1 cellular context compared by ENCODE assay signal in genomic region chr6:113102761-113103160, GRCh38.
TF ChIP-seq lines count a peak whose summit lies in the region.

No MANE protein-coding gene starts in this region.

TF ChIP-seq in PFSK-1, 5 proteins besides CTCF, POLR2A, EP300 and RAD21 (continued from another document):
- TF ChIP-seq REST (IDR thresholded peaks at IDR 0.05; ENCODE audit: insufficient read depth in 1 of 2, low read depth in 2 of 2, low read length in 2 of 2) (peak in 1 of 2 experiments; percentile 74; a peak in 2 of 4 replicates), POLR2AphosphoS5 (IDR thresholded peaks at IDR 0.05; ENCODE audit: low read depth, low read length) (peak; percentile 40; the same call in 1 of the 2 replicates), FOXP2 (optimal IDR thresholded peaks at IDR 0.05; ENCODE audit: borderline replicate concordance, extremely low read depth, extremely low read length, insufficient read depth) (peak; percentile 48)
